ENCODE assay signal across 1 cellular context in genomic region chr11:10761085-10761698, GRCh38.
TF ChIP-seq lines count a peak whose summit lies in the region.

No MANE protein-coding gene starts in this region.

TF ChIP-seq in HepG2, 621 proteins besides CTCF, POLR2A, EP300 and RAD21 (continued from another document):
- TF ChIP-seq ZNF609 (CRISPR knock-in tag; IDR thresholded peaks at IDR 0.05; ENCODE audit: borderline replicate concordance) = 0 out of 2 replicates have a peak, but pooled peaks have one; percentile 38
- peak; percentile 67 for TF ChIP-seq NR2F2 (IDR thresholded peaks at IDR 0.05; ENCODE audit: borderline replicate concordance, low read depth)
- TF ChIP-seq NR2F1 (CRISPR knock-in tag; IDR thresholded peaks at IDR 0.05) = peak; percentile 45 to 92; a peak in 3 of 4 replicates
- no peak for TF ChIP-seq KDM3A (CRISPR knock-in tag; IDR thresholded peaks at IDR 0.05; ENCODE audit: low read depth)
- TF ChIP-seq ZBTB10 (CRISPR knock-in tag; IDR thresholded peaks at IDR 0.05; ENCODE audit: borderline replicate concordance) = no peak
- TF ChIP-seq ARID5B (CRISPR knock-in tag; IDR thresholded peaks at IDR 0.05) = peak; percentile 52; the same call in 1 of the 2 replicates
- TF ChIP-seq NR2F6 (IDR thresholded peaks at IDR 0.05) = peak; percentile 78
- TF ChIP-seq NR2F6 (CRISPR knock-in tag; IDR thresholded peaks at IDR 0.05) = peak; percentile 89
- no peak for TF ChIP-seq PBX2 (CRISPR knock-in tag; IDR thresholded peaks at IDR 0.05)
- TF ChIP-seq ZNF205 (CRISPR knock-in tag; IDR thresholded peaks at IDR 0.05) = no peak
- TF ChIP-seq ZFP36 (IDR thresholded peaks at IDR 0.05; ENCODE audit: borderline replicate concordance, low read depth, low read length, partially characterized antibody) = no peak
- peak; percentile 30; the same call in 1 of the 2 replicates for TF ChIP-seq RXRB (CRISPR knock-in tag; IDR thresholded peaks at IDR 0.05; ENCODE audit: borderline replicate concordance)
- no peak for TF ChIP-seq WIZ (CRISPR knock-in tag; IDR thresholded peaks at IDR 0.05)
- 0 out of 2 replicates have a peak, but pooled peaks have one; percentile 25 for TF ChIP-seq IRF2 (CRISPR knock-in tag; IDR thresholded peaks at IDR 0.05)
- peak; percentile 89 for TF ChIP-seq ONECUT2 (CRISPR knock-in tag; IDR thresholded peaks at IDR 0.05)
- TF ChIP-seq ZNF121 (CRISPR knock-in tag; IDR thresholded peaks at IDR 0.05) = peak; percentile 98
- no peak for TF ChIP-seq ZNF414 (CRISPR knock-in tag; IDR thresholded peaks at IDR 0.05)
- TF ChIP-seq MED1 (CRISPR knock-in tag; IDR thresholded peaks at IDR 0.05) = peak; percentile 37; the same call in 1 of the 2 replicates
- TF ChIP-seq HNF4A (CRISPR knock-in tag; IDR thresholded peaks at IDR 0.05) = peak; percentile 77
- 0 out of 2 replicates have a peak, but pooled peaks have one; percentile 22 for TF ChIP-seq RCOR2 (CRISPR knock-in tag; IDR thresholded peaks at IDR 0.05)
- 0 out of 2 replicates have a peak, but pooled peaks have one; percentile 31 for TF ChIP-seq BCL6 (CRISPR knock-in tag; IDR thresholded peaks at IDR 0.05)
- peak; percentile 75 for TF ChIP-seq ZNF644 (CRISPR knock-in tag; IDR thresholded peaks at IDR 0.05; ENCODE audit: low read depth)
- TF ChIP-seq FOXP1 (IDR thresholded peaks at IDR 0.05) = no peak
- peak; percentile 24; the same call in 1 of the 2 replicates for TF ChIP-seq FOXP1 (CRISPR knock-in tag; IDR thresholded peaks at IDR 0.05)
- 0 out of 2 replicates have a peak, but pooled peaks have one; percentile 35 for TF ChIP-seq TCF7L2 (IDR thresholded peaks at IDR 0.05; ENCODE audit: low read depth, low read length)
- peak; percentile 71 for TF ChIP-seq NR2C2 (CRISPR knock-in tag; IDR thresholded peaks at IDR 0.05; ENCODE audit: borderline replicate concordance)
- TF ChIP-seq MEIS1 (CRISPR knock-in tag; IDR thresholded peaks at IDR 0.05; ENCODE audit: borderline replicate concordance) = peak; percentile 33; the same call in 1 of the 2 replicates
- TF ChIP-seq ZBTB37 (CRISPR knock-in tag; IDR thresholded peaks at IDR 0.05) = peak; percentile 67; the same call in 1 of the 2 replicates
- peak; percentile 48; the same call in 1 of the 2 replicates for TF ChIP-seq NCOA2 (CRISPR knock-in tag; IDR thresholded peaks at IDR 0.05)
- peak; percentile 78 for TF ChIP-seq TCF7 (IDR thresholded peaks at IDR 0.05; ENCODE audit: low read depth)
- peak; percentile 81; the same call in 1 of the 2 replicates for TF ChIP-seq ZMYM3 (CRISPR knock-in tag; IDR thresholded peaks at IDR 0.05)
- peak; percentile 40; the same call in 1 of the 2 replicates for TF ChIP-seq SOX5 (CRISPR knock-in tag; IDR thresholded peaks at IDR 0.05; ENCODE audit: borderline replicate concordance)
